Comparison of ENCODE assay signal across 20 cellular contexts in genomic region chr22:49023879-49024774, GRCh38.
"Had no signal": no experiment of that assay in that cellular context is flagged by ENCODE, and none has a peak within 500 bp of the region (broad histone marks: within the 10 kb centered on the region; RNA-seq: fewer than 3 reads in every experiment).

No MANE protein-coding gene starts in this region.

- H3K27me3 Mint-ChIP-seq: activated naive CD8-positive, alpha-beta T cell treated with anti-CD3 and anti-CD28 coated beads, Interleukin-2, amount 50 U/mL, for 24 hours had no signal

- H3K9me3 ChIP-seq: body of pancreas, thyroid gland had no signal

- H3K27ac ChIP-seq: body of pancreas, cardiac muscle cell, thyroid gland had no signal

- H3K4me3 ChIP-seq: body of pancreas, cardiac muscle cell, thyroid gland had no signal

- H3K4me1 ChIP-seq: body of pancreas, thyroid gland had no signal

- ATAC-seq: activated naive CD8-positive, alpha-beta T cell treated with anti-CD3 and anti-CD28 coated beads, Interleukin-2, amount 50 U/mL, for 24 hours; body of pancreas; left lobe of liver; T-helper 17 cell had no signal

- H3K4me3 Mint-ChIP-seq: activated CD4-positive, alpha-beta memory T cell treated with anti-CD3 and anti-CD28 coated beads for 36 hours; activated naive CD8-positive, alpha-beta T cell treated with anti-CD3 and anti-CD28 coated beads, Interleukin-2, amount 50 U/mL, for 24 hours; nephron; T-helper 17 cell had no signal

- H3K36me3 ChIP-seq: cardiac muscle cell, thyroid gland had no signal

- H3K4me1 Mint-ChIP-seq: activated naive CD8-positive, alpha-beta T cell treated with anti-CD3 and anti-CD28 coated beads, Interleukin-2, amount 50 U/mL, for 24 hours; nephron had no signal

- H3K36me3 Mint-ChIP-seq: activated CD4-positive, alpha-beta memory T cell treated with anti-CD3 and anti-CD28 coated beads for 36 hours had no signal

- H3K9me3 Mint-ChIP-seq: activated CD4-positive, alpha-beta memory T cell treated with anti-CD3 and anti-CD28 coated beads for 36 hours; activated naive CD8-positive, alpha-beta T cell treated with anti-CD3 and anti-CD28 coated beads, Interleukin-2, amount 50 U/mL, for 24 hours; nephron had no signal

- H3K27ac Mint-ChIP-seq: activated CD4-positive, alpha-beta memory T cell treated with anti-CD3 and anti-CD28 coated beads for 36 hours; activated naive CD8-positive, alpha-beta T cell treated with anti-CD3 and anti-CD28 coated beads, Interleukin-2, amount 50 U/mL, for 24 hours; nephron; T-helper 17 cell had no signal

- H3K27me3 ChIP-seq: body of pancreas, cardiac muscle cell, thyroid gland had no signal

- DNase-seq: activated CD4-positive, alpha-beta memory T cell treated with anti-CD3 and anti-CD28 coated beads for 36 hours; activated CD4-positive, alpha-beta T cell treated with anti-CD3 and anti-CD28 coated beads for 48 hours; activated gamma-delta T cell; activated naive CD8-positive, alpha-beta T cell treated with anti-CD3 and anti-CD28 coated beads, Interleukin-2, amount 50 U/mL, for 24 hours; activated T-cell treated with anti-CD3 and anti-CD28 coated beads, Interleukin-2, amount 50 U/mL, for 48 hours; dermis blood vessel endothelial cell; effector CD8-positive, alpha-beta T cell; erythroblast; foreskin fibroblast; midbrain; nucleus accumbens; stimulated activated CD4-positive, alpha-beta T cell treated with anti-CD3 and anti-CD28 coated beads, Interleukin-4, amount 100 ng/mL, for 1 hour; stimulated activated naive CD4-positive, alpha-beta T cell; SW 1271; T-helper 17 cell; thyroid gland had no signal
